In the genomic region with DNA sequence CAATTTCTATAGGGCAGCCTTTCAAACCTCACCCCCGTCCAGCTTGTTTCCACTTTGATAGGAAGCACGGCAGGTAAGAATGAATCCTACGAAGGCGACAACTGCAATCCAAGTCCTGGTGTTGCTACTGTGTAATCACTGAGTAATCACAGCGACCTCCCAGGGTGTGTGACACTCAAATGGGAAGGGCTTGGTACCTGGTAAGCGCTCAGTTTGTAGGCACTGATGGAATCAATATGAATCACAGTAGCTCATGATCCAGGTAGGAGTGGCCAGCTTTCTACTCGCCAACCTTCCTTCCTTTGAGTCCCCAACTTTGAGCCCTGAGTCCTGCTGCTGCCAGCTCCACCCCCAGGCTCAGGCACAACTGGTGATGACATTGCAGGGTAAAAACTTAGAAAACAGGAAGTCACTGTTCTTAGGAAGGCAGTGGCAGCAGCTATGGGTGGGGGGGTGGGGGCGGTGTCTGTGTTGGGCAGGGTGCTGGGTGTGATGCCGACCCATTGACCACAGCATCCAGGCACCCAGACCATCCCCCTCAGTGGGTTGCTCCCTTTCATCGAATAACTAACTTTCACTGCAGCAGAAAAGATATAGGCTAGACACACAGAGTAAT, we compare ENCODE assay signal across 1 cellular context.
A peak's percentile ranks its signal among the peaks of the same experiment; 100 is the strongest.
TF ChIP-seq lines count a peak whose summit lies in the region.

No MANE protein-coding gene starts in this region.

TF ChIP-seq in HCT116, 20 proteins besides CTCF, POLR2A, EP300 and RAD21 (continued from another document):
- TF ChIP-seq ELF1 (IDR thresholded peaks at IDR 0.05; ENCODE audit: borderline replicate concordance, low read depth): no peak
- no peak for TF ChIP-seq EGR1 (IDR thresholded peaks at IDR 0.05; ENCODE audit: low read depth)
- no peak for TF ChIP-seq TCF7L2 (IDR thresholded peaks at IDR 0.05; ENCODE audit: borderline replicate concordance, extremely low read depth, insufficient read depth, insufficient read length)
- no peak for TF ChIP-seq FOSL1 (IDR thresholded peaks at IDR 0.05; ENCODE audit: low read depth)
- TF ChIP-seq POLR2AphosphoS5 (IDR thresholded peaks at IDR 0.05; ENCODE audit: low read depth, low read length): peak; percentile 68
- no peak for TF ChIP-seq EZH2 (IDR thresholded peaks at IDR 0.05)
- no peak; the same call in none of the 2 replicates for TF ChIP-seq JUND (IDR thresholded peaks at IDR 0.05)
- no peak for TF ChIP-seq ZNF274 (IDR thresholded peaks at IDR 0.05; ENCODE audit: low read depth, low read length)
- TF ChIP-seq, protein P1, sequence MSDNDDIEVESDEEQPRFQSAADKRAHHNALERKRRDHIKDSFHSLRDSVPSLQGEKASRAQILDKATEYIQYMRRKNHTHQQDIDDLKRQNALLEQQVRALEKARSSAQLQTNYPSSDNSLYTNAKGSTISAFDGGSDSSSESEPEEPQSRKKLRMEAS (IDR thresholded peaks at IDR 0.05): no peak
- no peak for TF ChIP-seq YY1 (IDR thresholded peaks at IDR 0.05; ENCODE audit: extremely low read depth, insufficient replicate concordance, low read depth, low read length)
- no peak for TF ChIP-seq SIN3A (IDR thresholded peaks at IDR 0.05; ENCODE audit: low read depth)
TF ChIP-seq in HCT116: peak in this region for 2.
